23 cellular contexts compared by ENCODE assay signal in genomic region chr11:34706709-34707461, GRCh38.
DNase-seq lines count a peak whose midpoint lies in the region; ATAC-seq, FAIRE-seq and TF ChIP-seq lines count a peak whose summit lies in the region.
"Had no signal": no experiment of that assay in that cellular context is flagged by ENCODE, and none has a peak within 500 bp of the region (broad histone marks: within the 10 kb centered on the region; RNA-seq: fewer than 3 reads in every experiment).

No MANE protein-coding gene starts in this region.

- ATAC-seq in naive thymus-derived CD4-positive, alpha-beta T cell: peak; percentile 16
- no peak for ATAC-seq in Right ventricle myocardium superior (ENCODE audit: poor library complexity)
- ATAC-seq: PC-3 had no signal

- no peaks in the 10 kb centered on the region for H3K4me1 Mint-ChIP-seq in naive thymus-derived CD4-positive, alpha-beta T cell
- H3K4me1 Mint-ChIP-seq: CD8-positive, alpha-beta memory T cell had no signal

- no peaks in the 10 kb centered on the region for H3K4me1 ChIP-seq in naive thymus-derived CD4-positive, alpha-beta T cell (ENCODE audit: control insufficient read depth in 2 of 2, insufficient read depth in 2 of 2, low read length in 2 of 2)
- H3K4me1 ChIP-seq: BLaER1 treated with 17β-estradiol and CSF1 and Interleukin-3, amounts not matched to agents 10 nM and 100 nM; SJCRH30 had no signal

- H3K9me3 Mint-ChIP-seq in naive thymus-derived CD4-positive, alpha-beta T cell: peaks cover 0 to 24% (median 7%) of the 10 kb centered on the region in 11 donors

- no peak overlapping the region for H3K4me3 Mint-ChIP-seq in naive thymus-derived CD4-positive, alpha-beta T cell
- H3K4me3 Mint-ChIP-seq: CD8-positive, alpha-beta memory T cell had no signal

- CTCF ChIA-PET in naive thymus-derived CD4-positive, alpha-beta T cell (lab: Charles Lee): no interaction called here

- H3K36me3 ChIP-seq in bronchial epithelial cell (ENCODE audit: control insufficient read depth, insufficient read depth, low read length): no peaks in the 10 kb centered on the region
- no peaks in the 10 kb centered on the region for H3K36me3 ChIP-seq in naive thymus-derived CD4-positive, alpha-beta T cell (ENCODE audit: control insufficient read depth in 2 of 3, insufficient read depth in 3 of 3, low read length in 3 of 3)
- H3K36me3 ChIP-seq: BLaER1 treated with 17β-estradiol and CSF1 and Interleukin-3, amounts not matched to agents 10 nM and 100 nM; SJCRH30 had no signal

- H3K27me3 Mint-ChIP-seq in naive thymus-derived CD4-positive, alpha-beta T cell: peaks cover 6 to 14% (median 9%) of the 10 kb centered on the region in 5 donors

- DNase-seq in M059J (ENCODE audit: low read depth) (peak; percentile 27), bronchial epithelial cell (ENCODE audit: low read depth) (peak; percentile 82), fibroblast of villous mesenchyme (ENCODE audit: low read depth) (peak; percentile 20), NOMO-1 treated with dmso at 0.1 percent for 144 hours (lab: John Stamatoyannopoulos, UW; ENCODE audit: unreplicated experiment) (no peak), GM19240 (ENCODE audit: insufficient read length, low spot score) (no peak), Right ventricle myocardium superior (no peak)
- DNase-seq in naive thymus-derived CD4-positive, alpha-beta T cell: no peak
- DNase-seq: CD8-positive, alpha-beta memory T cell; DMS53; EL; Karpas-422; NCI-H1417; NCI-H187; NCI-H226; NCI-H524; NCI-H82; PC-3; SJCRH30 had no signal

- POLR2A ChIA-PET in naive thymus-derived CD4-positive, alpha-beta T cell (lab: Charles Lee): no interaction called here

- H3K9me3 ChIP-seq in naive thymus-derived CD4-positive, alpha-beta T cell (ENCODE audit: control insufficient read depth in 2 of 3, low read length in 3 of 3): peaks cover 0 to 5% (median 2%) of the 10 kb centered on the region in 3 experiments
- H3K9me3 ChIP-seq: SJCRH30 had no signal

- TF ChIP-seq CTCF in bronchial epithelial cell (IDR thresholded peaks at IDR 0.05; ENCODE audit: insufficient read depth, low read length, severe bottlenecking): no peak
- TF ChIP-seq CTCF in fibroblast of villous mesenchyme (IDR thresholded peaks at IDR 0.05; ENCODE audit: insufficient read depth, low read depth, low read length): no peak

- no peaks in the 10 kb centered on the region for H3K27me3 ChIP-seq in bronchial epithelial cell (ENCODE audit: control insufficient read depth, insufficient read depth, low read length)
- no peaks in the 10 kb centered on the region for H3K27me3 ChIP-seq in naive thymus-derived CD4-positive, alpha-beta T cell (ENCODE audit: control insufficient read depth in 2 of 2, insufficient read depth in 2 of 2, low read length in 2 of 2)
- H3K27me3 ChIP-seq: BLaER1 treated with 17β-estradiol and CSF1 and Interleukin-3, amounts not matched to agents 10 nM and 100 nM; SJCRH30 had no signal

- H3K27ac ChIP-seq in naive thymus-derived CD4-positive, alpha-beta T cell (ENCODE audit: low read depth, low read length): no peak overlapping the region
- H3K27ac ChIP-seq: BLaER1 treated with 17β-estradiol and CSF1 and Interleukin-3, amounts not matched to agents 10 nM and 100 nM; HL-60; RWPE1; SJCRH30 had no signal

- intact Hi-C loops in naive thymus-derived CD4-positive, alpha-beta T cell (cut with micrococcal nuclease): no loop called here
- intact Hi-C loops in Right ventricle myocardium superior (cut with DNase I): no loop called here

- H3K4me3 ChIP-seq in bronchial epithelial cell (ENCODE audit: low read depth, low read length) (no peak overlapping the region), fibroblast of villous mesenchyme (ENCODE audit: low read depth, low read length) (no peak overlapping the region)
- no peak overlapping the region for H3K4me3 ChIP-seq in naive thymus-derived CD4-positive, alpha-beta T cell (ENCODE audit: low read length)
- H3K4me3 ChIP-seq: BLaER1 treated with 17β-estradiol and CSF1 and Interleukin-3, amounts not matched to agents 10 nM and 100 nM; SJCRH30 had no signal

- no peak for FAIRE-seq in bronchial epithelial cell (lab: Jason Lieb, UNC)
- FAIRE-seq: GM12891, H1 had no signal

- no peak overlapping the region for H3K27ac Mint-ChIP-seq in naive thymus-derived CD4-positive, alpha-beta T cell

- H3K36me3 Mint-ChIP-seq in naive thymus-derived CD4-positive, alpha-beta T cell: peaks cover 0 to 3% (median 0%) of the 10 kb centered on the region in 5 donors

Comparison
In these comparisons a context has a peak if more than half of its experiments do, and no peak if none do; other contexts are left out.
1. DNase-seq: peak in M059J (single experiment), bronchial epithelial cell (single experiment) and fibroblast of villous mesenchyme (single experiment); none in naive thymus-derived CD4-positive, alpha-beta T cell (0 of 9), NOMO-1 treated with dmso at 0.1 percent for 144 hours (single experiment), GM19240 (single experiment) and Right ventricle myocardium superior (single experiment).